Comparison of ENCODE assay signal across 9 cellular contexts in the genomic region with DNA sequence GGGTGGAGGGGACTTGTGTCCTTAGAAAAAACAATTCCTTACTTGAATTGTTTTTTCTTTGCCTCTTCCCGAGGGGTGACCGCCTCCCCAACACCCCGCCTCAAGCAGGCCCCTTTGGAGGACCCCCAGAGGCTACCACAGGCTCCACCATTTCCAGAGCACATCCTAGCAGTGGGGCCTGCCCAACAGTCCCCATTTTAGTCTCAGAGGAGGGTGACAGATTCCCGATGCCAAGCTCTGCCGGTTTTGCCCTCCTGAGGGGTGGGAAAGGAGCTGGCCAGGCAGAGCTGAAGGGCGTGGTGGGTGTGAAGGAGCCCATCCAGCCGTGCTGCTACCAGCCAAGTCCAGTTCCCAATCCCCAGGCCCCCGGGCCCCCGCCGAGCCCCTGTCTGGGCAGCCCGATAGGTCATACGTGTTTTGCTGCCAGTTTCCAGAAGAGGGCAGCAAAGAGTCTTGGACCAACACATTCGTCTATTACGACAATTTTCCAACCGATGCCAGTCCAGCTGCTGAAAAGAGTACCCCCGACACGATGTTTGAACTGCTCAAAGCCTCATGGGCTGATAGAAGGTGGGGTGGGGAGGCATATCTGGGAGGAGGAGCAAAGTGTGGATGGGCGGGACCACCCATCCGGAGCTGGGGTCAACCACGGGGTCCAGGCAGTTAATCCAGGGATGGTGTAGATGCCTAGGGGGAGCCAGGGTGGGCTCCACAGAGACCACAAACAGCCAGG. TPM values are rescaled to one million over a fixed set of nuclear protein-coding genes. Genes with fewer than 3 reads are reported as not detected.
DNase-seq lines count a peak whose midpoint lies in the region; ATAC-seq and TF ChIP-seq lines count a peak whose summit lies in the region.
"Had no signal": no experiment of that assay in that cellular context is flagged by ENCODE, and none has a peak within 500 bp of the region (broad histone marks: within the 10 kb centered on the region; RNA-seq: fewer than 3 reads in every experiment).

No MANE protein-coding gene starts in this region.

- no peak overlapping the region for H2AFZ ChIP-seq in GM23338

- intact Hi-C loops in left lung (cut with DNase I) = no loop called here

- peaks cover 3% of the 10 kb centered on the region for H3K27me3 Mint-ChIP-seq in GM23338 (ENCODE audit: insufficient read depth, low read depth, poor library complexity)

- no peaks in the 10 kb centered on the region for H3K36me3 ChIP-seq in GM23338 (ENCODE audit: insufficient read depth)
- no peaks in the 10 kb centered on the region for H3K36me3 ChIP-seq in left lung

- no peaks in the 10 kb centered on the region for H3K9me3 ChIP-seq in left lung

- H3K9me3 Mint-ChIP-seq in GM23338 = no peaks in the 10 kb centered on the region

- no peaks in the 10 kb centered on the region; the same call in 1 of the 2 replicates for H4K20me1 ChIP-seq in GM23338 (replicated peaks; ENCODE audit: insufficient read depth)

- ATAC-seq in GM23338 = peak; percentile 83
- ATAC-seq in activated CD4-positive, CD25-positive, alpha-beta regulatory T cell treated with anti-CD3 and anti-CD28 coated beads, Interleukin-2, amount 50 U/mL, for 24 hours = peak; percentile 46 to 53
- peak; percentile 89 for ATAC-seq in left lung
- ATAC-seq in HG03432 (IDR thresholded peaks at IDR 0.05; ENCODE audit: unreplicated experiment) = no peak

- H3K4me3 ChIP-seq in GM23338 (no peak overlapping the region), left lung (no peak overlapping the region)
- H3K4me3 ChIP-seq: skin epidermis had no signal

- H3F3A ChIP-seq in GM23338 (replicated peaks; ENCODE audit: low read depth) = 0 out of 2 replicates have a peak, but pooled peaks cover 6% of the 10 kb centered on the region

- H3K79me2 ChIP-seq in GM23338 (replicated peaks; ENCODE audit: insufficient read depth) = no peaks in the 10 kb centered on the region

- H3K4me1 Mint-ChIP-seq in GM23338 = peaks cover 12% of the 10 kb centered on the region

- H3K9me2 ChIP-seq in GM23338 (ENCODE audit: insufficient read depth) = no peaks in the 10 kb centered on the region

- no peak overlapping the region for H3K27ac ChIP-seq in GM23338 (ENCODE audit: low read depth)
- no peak overlapping the region for H3K27ac ChIP-seq in left lung

- DNase-seq in AG08395 (ENCODE audit: low spot score) = peak; percentile 86
- peak; percentile 85 for DNase-seq in GM23338 (ENCODE audit: low spot score)
- DNase-seq in NCI-H446 (lab: John Stamatoyannopoulos, UW) = peak; percentile 71 to 87
- DNase-seq in cerebellum (ENCODE audit: low spot score) = peak; percentile 69
- DNase-seq in left lung = peak; percentile 57 to 83
- DNase-seq in stimulated activated CD4-positive, alpha-beta T cell treated with anti-CD3 and anti-CD28 coated beads, TNF-alpha, amount 100 ng/mL, for 4 hours (ENCODE audit: low read depth in 3 of 3) = peak in 2 of 3 experiments; percentile 34 to 38

- H3K4me3 Mint-ChIP-seq in GM23338 = no peak overlapping the region

- H3K27me3 ChIP-seq in GM23338 (ENCODE audit: insufficient read depth) = no peaks in the 10 kb centered on the region
- H3K27me3 ChIP-seq in left lung = no peaks in the 10 kb centered on the region

- no peak overlapping the region for H3K27ac Mint-ChIP-seq in GM23338

- H3K4me2 ChIP-seq in GM23338 = no peak overlapping the region

- H3K4me1 ChIP-seq in GM23338 (ENCODE audit: insufficient read depth) (peaks cover 12% of the 10 kb centered on the region), left lung (peaks cover 0 to 8% of the 10 kb centered on the region in 2 donors)

- H3K36me3 Mint-ChIP-seq in GM23338 (ENCODE audit: low read depth) = peaks cover 2% of the 10 kb centered on the region; the same call in 2 of the 3 replicates

- TF ChIP-seq CTCF in GM23338 (conservative IDR thresholded peaks at IDR 0.05; ENCODE audit: low read depth in 2 of 2) (peak; percentile 74 to 81), left lung (IDR thresholded peaks at IDR 0.05) (peak; percentile 78 to 79)

TF ChIP-seq in GM23338, 12 proteins besides CTCF, POLR2A, EP300 and RAD21:
- TF ChIP-seq ZNF462 (CRISPR knock-in tag; IDR thresholded peaks at IDR 0.05) (no peak), CREB1 (CRISPR knock-in tag; IDR thresholded peaks at IDR 0.05; ENCODE audit: low read depth) (peak; percentile 27; the same call in 1 of the 2 replicates)

RNA-seq across cellular contexts. Expression of gene GAA, which starts 18.8 kb away (rescaled TPM):
- 77.4 and 98.1 TPM in 2 replicates for total RNA-seq in GM23338 (2014; rRNA removed; shearing (Covaris generic))
- polyA plus RNA-seq in GM23338 (2016; fragmentation: Nextera tagmentation; extraction: Ambion mirVana) = 72.5 and 73.9 TPM in 2 replicates
- total RNA-seq in cerebellum = 14.0 TPM
- total RNA-seq in left lung = 100 to 1,000 TPM in 1 of 2 donors, 10 to 100 TPM in 1; 85.7 to 105 TPM

RNA-seq across cellular contexts. Expression of gene CCDC40, which starts 46.1 kb away (rescaled TPM):
- total RNA-seq in GM23338 (2014; rRNA removed; shearing (Covaris generic)) = 7.1 and 8.1 TPM in 2 replicates
- 6.7 and 7.6 TPM in 2 replicates for polyA plus RNA-seq in GM23338 (2016; fragmentation: Nextera tagmentation; extraction: Ambion mirVana)
- 12.2 TPM for total RNA-seq in cerebellum
- total RNA-seq in left lung = 1 to 10 TPM; 8.0 to 8.4 TPM

RNA-seq across cellular contexts. Expression of gene TBC1D16, which starts 46.9 kb away (rescaled TPM):
- total RNA-seq in GM23338 (2014; rRNA removed; shearing (Covaris generic)) = 93.5 and 104 TPM in 2 replicates
- polyA plus RNA-seq in GM23338 (2016; fragmentation: Nextera tagmentation; extraction: Ambion mirVana) = 15.2 and 16.7 TPM in 2 replicates
- total RNA-seq in cerebellum (49.1 TPM), left lung (10 to 100 TPM; 28.6 to 49.1 TPM)

Comparison
In these comparisons a context has a peak if more than half of its experiments do, and no peak if none do; other contexts are left out.
1. DNase-seq: peak in every context shown above with its lines; median percentile 86 in AG08395; 85 in GM23338; 79 in NCI-H446; 70 in left lung; 69 in cerebellum; 36 in stimulated activated CD4-positive, alpha-beta T cell treated with anti-CD3 and anti-CD28 coated beads, TNF-alpha, amount 100 ng/mL, for 4 hours.